24 cellular contexts compared by ENCODE assay signal in genomic region chrX:2712428-2712827, GRCh38. TPM values are rescaled to one million over a fixed set of nuclear protein-coding genes. Genes with fewer than 3 reads are reported as not detected.
"Had no signal": no experiment of that assay in that cellular context is flagged by ENCODE, and none has a peak within 500 bp of the region (broad histone marks: within the 10 kb centered on the region; RNA-seq: fewer than 3 reads in every experiment).

No MANE protein-coding gene starts in this region.

- H3K9ac ChIP-seq: parathyroid adenoma had no signal

- DNase-seq: dermis blood vessel endothelial cell; effector memory CD4-positive, alpha-beta T cell; foreskin keratinocyte; heart left ventricle; kidney glomerular epithelial cell; sigmoid colon; spleen; stimulated activated CD4-positive, alpha-beta T cell treated with anti-CD3 and anti-CD28 coated beads, Interleukin-4, amount 100 ng/mL, for 4 hours; stimulated activated naive CD8-positive, alpha-beta T cell treated with anti-CD3 and anti-CD28 coated beads, Interleukin-15, Interleukin-2, amounts not matched to agents 100 U/mL and 50 U/mL, for 24 hours; substantia nigra; testis; upper lobe of left lung had no signal

- ATAC-seq: foreskin keratinocyte; gastroesophageal sphincter; heart left ventricle; natural killer cell treated with Interleukin-12 subunit alpha and Interleukin-12 subunit beta and Interleukin-15 and Interleukin-18, amount 100 ng/mL, for 72 hours; stimulated activated memory B cell treated with anti-CD40 and anti-IgM and Interleukin-4, amounts not matched to agents 10 μg/mL and 1 μg/mL and 100 μg/mL, for 72 hours; stimulated activated naive CD8-positive, alpha-beta T cell treated with anti-CD3 and anti-CD28 coated beads, Interleukin-15, Interleukin-2, amounts not matched to agents 100 U/mL and 50 U/mL, for 24 hours had no signal

- H2AFZ ChIP-seq: hepatocyte, parathyroid adenoma had no signal

- H3K4me2 ChIP-seq: hepatocyte had no signal

- H3K27ac ChIP-seq: coronary artery, esophagus muscularis mucosa, gastroesophageal sphincter, heart left ventricle, hepatocyte, parathyroid adenoma, spleen, testis, tibial nerve, upper lobe of left lung had no signal

- H3K4me1 ChIP-seq: parathyroid adenoma had no signal

- H3K9me3 ChIP-seq: esophagus muscularis mucosa, gastroesophageal sphincter, heart left ventricle, sigmoid colon, spleen, testis, tibial nerve, upper lobe of left lung had no signal

- H3K27me3 ChIP-seq: esophagus muscularis mucosa, foreskin keratinocyte, gastroesophageal sphincter, heart left ventricle, hepatocyte, sigmoid colon, spleen, testis, tibial nerve, upper lobe of left lung had no signal

- H3K4me3 ChIP-seq: coronary artery, esophagus muscularis mucosa, gastroesophageal sphincter, heart left ventricle, hepatocyte, lung, sigmoid colon, spleen, testis, tibial nerve, upper lobe of left lung had no signal

RNA-seq across cellular contexts. Expression of gene XG, which starts 39.4 kb away (rescaled TPM):
- total RNA-seq: endothelial cell of umbilical vein; epithelial cell of proximal tubule; natural killer cell treated with Interleukin-12 subunit alpha and Interleukin-12 subunit beta and Interleukin-15 and Interleukin-18, amount 100 ng/mL, for 72 hours; neural crest cell had no signal
